In the genomic region with DNA sequence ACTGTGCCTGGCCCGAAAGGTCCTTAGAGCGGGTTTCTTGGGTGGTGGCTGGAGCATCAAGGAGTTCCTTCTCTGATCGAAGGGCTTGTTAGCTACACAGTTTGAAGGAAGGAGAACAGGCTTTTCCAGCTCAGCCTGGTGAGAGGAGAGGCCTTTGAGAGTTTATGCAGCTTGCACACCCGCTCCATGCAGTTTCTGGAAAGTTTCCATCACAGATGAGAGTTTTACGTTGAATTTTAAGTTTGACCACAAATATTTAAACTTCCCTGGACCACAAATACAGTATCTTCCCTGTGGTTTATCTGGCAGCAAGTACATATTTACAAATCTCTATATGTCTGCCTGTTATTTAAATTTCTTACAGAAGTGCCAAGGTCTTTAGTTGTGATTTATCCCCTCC, we compare ENCODE assay signal across 16 cellular contexts. TPM values are rescaled to one million over a fixed set of nuclear protein-coding genes. Genes with fewer than 3 reads are reported as not detected.
DNase-seq lines count a peak whose midpoint lies in the region; ATAC-seq and TF ChIP-seq lines count a peak whose summit lies in the region.
"Had no signal": no experiment of that assay in that cellular context is flagged by ENCODE, and none has a peak within 500 bp of the region (broad histone marks: within the 10 kb centered on the region; RNA-seq: fewer than 3 reads in every experiment).

No MANE protein-coding gene starts in this region.

- no peak overlapping the region for H3K27ac Mint-ChIP-seq in activated naive CD8-positive, alpha-beta T cell treated with anti-CD3 and anti-CD28 coated beads, Interleukin-2, amount 10 ng/mL, durations not matched to agents 7 days and 5 days
- no peak overlapping the region for H3K27ac Mint-ChIP-seq in activated naive CD8-positive, alpha-beta T cell treated with anti-CD3 and anti-CD28 coated beads for 36 hours
- no peak overlapping the region for H3K27ac Mint-ChIP-seq in activated naive CD4-positive, alpha-beta T cell treated with anti-CD3 and anti-CD28 coated beads, Interleukin-2, amount 50 U/mL, for 72 hours
- H3K27ac Mint-ChIP-seq: CD4-positive, alpha-beta T cell had no signal

- H3K27ac ChIP-seq in brain microvascular endothelial cell (peak overlapping the region; percentile 46), upper lobe of right lung (no peak overlapping the region)
- H3K27ac ChIP-seq: sigmoid colon, thoracic aorta had no signal

- peaks cover 17% of the 10 kb centered on the region for H3K4me1 ChIP-seq in upper lobe of right lung

- ATAC-seq in activated naive CD8-positive, alpha-beta T cell treated with anti-CD3 and anti-CD28 coated beads, Interleukin-2, amount 10 ng/mL, durations not matched to agents 7 days and 5 days (ENCODE audit: low read depth), result no peak
- ATAC-seq in upper lobe of right lung, result peak; percentile 83
- no peak for ATAC-seq in activated naive CD4-positive, alpha-beta T cell treated with anti-CD3 and anti-CD28 coated beads, Interleukin-2, amount 50 U/mL, for 72 hours

- no peaks in the 10 kb centered on the region for H3K36me3 ChIP-seq in brain microvascular endothelial cell (replicated peaks)
- no peaks in the 10 kb centered on the region for H3K36me3 ChIP-seq in upper lobe of right lung
- H3K36me3 ChIP-seq: sigmoid colon, thoracic aorta had no signal

- H3K9me3 Mint-ChIP-seq in activated naive CD8-positive, alpha-beta T cell treated with anti-CD3 and anti-CD28 coated beads, Interleukin-2, amount 10 ng/mL, durations not matched to agents 7 days and 5 days, result no peaks in the 10 kb centered on the region
- no peaks in the 10 kb centered on the region for H3K9me3 Mint-ChIP-seq in activated naive CD8-positive, alpha-beta T cell treated with anti-CD3 and anti-CD28 coated beads for 36 hours
- no peaks in the 10 kb centered on the region for H3K9me3 Mint-ChIP-seq in activated naive CD4-positive, alpha-beta T cell treated with anti-CD3 and anti-CD28 coated beads, Interleukin-2, amount 50 U/mL, for 72 hours
- H3K9me3 Mint-ChIP-seq: CD4-positive, alpha-beta T cell; neural crest cell had no signal

- H3K36me3 Mint-ChIP-seq in activated naive CD8-positive, alpha-beta T cell treated with anti-CD3 and anti-CD28 coated beads, Interleukin-2, amount 10 ng/mL, durations not matched to agents 7 days and 5 days, result peaks cover 4% of the 10 kb centered on the region
- H3K36me3 Mint-ChIP-seq in activated naive CD8-positive, alpha-beta T cell treated with anti-CD3 and anti-CD28 coated beads for 36 hours, result no peaks in the 10 kb centered on the region
- no peaks in the 10 kb centered on the region for H3K36me3 Mint-ChIP-seq in activated naive CD4-positive, alpha-beta T cell treated with anti-CD3 and anti-CD28 coated beads, Interleukin-2, amount 50 U/mL, for 72 hours

- H3K27me3 ChIP-seq in brain microvascular endothelial cell (replicated peaks) (no peaks in the 10 kb centered on the region), upper lobe of right lung (no peaks in the 10 kb centered on the region)
- H3K27me3 ChIP-seq: sigmoid colon had no signal

- DNase-seq in activated naive CD8-positive, alpha-beta T cell treated with anti-CD3 and anti-CD28 coated beads, Interleukin-2, amount 10 ng/mL, durations not matched to agents 7 days and 5 days, result peak; percentile 0
- no peak for DNase-seq in activated naive CD8-positive, alpha-beta T cell treated with anti-CD3 and anti-CD28 coated beads for 36 hours
- peak; percentile 71 for DNase-seq in brain microvascular endothelial cell
- peak; percentile 73 for DNase-seq in islet precursor cell
- DNase-seq in upper lobe of right lung, result no peak
- DNase-seq in AG20443 (ENCODE audit: low spot score), result no peak
- no peak for DNase-seq in activated naive CD4-positive, alpha-beta T cell treated with anti-CD3 and anti-CD28 coated beads, Interleukin-2, amount 50 U/mL, for 72 hours (ENCODE audit: low spot score in 2 of 2)
- DNase-seq in H4 (ENCODE audit: low spot score), result no peak
- DNase-seq: aorta; CD4-positive, alpha-beta T cell; NCI-H748 treated with DMSO at 0.1 percent for 48 hours; RPMI8226; sigmoid colon; stimulated activated CD4-positive, alpha-beta T cell treated with anti-CD3 and anti-CD28 coated beads, Interleukin-4, amount 100 ng/mL, for 4 hours had no signal

- H3K4me3 ChIP-seq in brain microvascular endothelial cell (ENCODE audit: low read depth, low read length) (no peak overlapping the region), upper lobe of right lung (no peak overlapping the region)
- H3K4me3 ChIP-seq: sigmoid colon, thoracic aorta had no signal

- no peak overlapping the region for H3K4me3 Mint-ChIP-seq in activated naive CD8-positive, alpha-beta T cell treated with anti-CD3 and anti-CD28 coated beads, Interleukin-2, amount 10 ng/mL, durations not matched to agents 7 days and 5 days
- no peak overlapping the region for H3K4me3 Mint-ChIP-seq in activated naive CD8-positive, alpha-beta T cell treated with anti-CD3 and anti-CD28 coated beads for 36 hours
- H3K4me3 Mint-ChIP-seq: CD4-positive, alpha-beta T cell; neural crest cell had no signal

- peaks cover 9% of the 10 kb centered on the region for H3K4me1 Mint-ChIP-seq in activated naive CD8-positive, alpha-beta T cell treated with anti-CD3 and anti-CD28 coated beads, Interleukin-2, amount 10 ng/mL, durations not matched to agents 7 days and 5 days
- H3K4me1 Mint-ChIP-seq in activated naive CD8-positive, alpha-beta T cell treated with anti-CD3 and anti-CD28 coated beads for 36 hours, result peaks cover 4% of the 10 kb centered on the region

- H3K27me3 Mint-ChIP-seq in activated naive CD8-positive, alpha-beta T cell treated with anti-CD3 and anti-CD28 coated beads, Interleukin-2, amount 10 ng/mL, durations not matched to agents 7 days and 5 days, result no peaks in the 10 kb centered on the region
- no peaks in the 10 kb centered on the region for H3K27me3 Mint-ChIP-seq in activated naive CD8-positive, alpha-beta T cell treated with anti-CD3 and anti-CD28 coated beads for 36 hours
- H3K27me3 Mint-ChIP-seq: CD4-positive, alpha-beta T cell had no signal

- intact Hi-C loops in upper lobe of right lung (cut with DNase I), result no loop called here

- no peak for TF ChIP-seq CTCF in brain microvascular endothelial cell (IDR thresholded peaks at IDR 0.05; ENCODE audit: low read depth, low read length, missing control alignments)
- no peak for TF ChIP-seq CTCF in upper lobe of right lung (IDR thresholded peaks at IDR 0.05)

- in situ Hi-C loops in brain microvascular endothelial cell (cut with HindIII; ENCODE audit: low pct_ligation_motif_present, low sequenced_read_pairs), result no loop called here

- no peaks in the 10 kb centered on the region for H3K9me3 ChIP-seq in upper lobe of right lung
- H3K9me3 ChIP-seq: sigmoid colon, thoracic aorta had no signal

- POLR2A ChIA-PET in activated naive CD8-positive, alpha-beta T cell treated with anti-CD3 and anti-CD28 coated beads, Interleukin-2, amount 10 ng/mL, durations not matched to agents 7 days and 5 days (lab: Charles Lee), result interaction anchor here (1.4 kb wide), 1 partner anchor 10 kb away, joined by 4 read pairs; no protein-coding TSS in a partner anchor

RNA-seq across cellular contexts. Expression of gene HIC1, which starts 56.8 kb away (rescaled TPM):
- 10 to 100 TPM; 62.1 to 64.3 TPM for total RNA-seq in activated naive CD8-positive, alpha-beta T cell treated with anti-CD3 and anti-CD28 coated beads, Interleukin-2, amount 10 ng/mL, durations not matched to agents 7 days and 5 days
- 10 to 100 TPM; 36.7 to 37.8 TPM for total RNA-seq in activated naive CD8-positive, alpha-beta T cell treated with anti-CD3 and anti-CD28 coated beads for 36 hours
- total RNA-seq in upper lobe of right lung, result 20.8 TPM
- total RNA-seq in activated naive CD4-positive, alpha-beta T cell treated with anti-CD3 and anti-CD28 coated beads, Interleukin-2, amount 50 U/mL, for 72 hours, result 10 to 100 TPM; 36.8 to 41.8 TPM
- total RNA-seq in H4 (2014; rRNA removed; shearing (Covaris generic)), result 0.08 TPM in 1 of 2 replicates, not detected in the other

Comparison
In these comparisons a context has a peak if more than half of its experiments do, and no peak if none do; other contexts are left out.
1. DNase-seq: peak in activated naive CD8-positive, alpha-beta T cell treated with anti-CD3 and anti-CD28 coated beads, Interleukin-2, amount 10 ng/mL, durations not matched to agents 7 days and 5 days (single experiment), brain microvascular endothelial cell (single experiment) and islet precursor cell (single experiment); none in activated naive CD8-positive, alpha-beta T cell treated with anti-CD3 and anti-CD28 coated beads for 36 hours (single experiment), upper lobe of right lung (single experiment), AG20443 (single experiment), activated naive CD4-positive, alpha-beta T cell treated with anti-CD3 and anti-CD28 coated beads, Interleukin-2, amount 50 U/mL, for 72 hours (0 of 2) and H4 (single experiment).
2. RNA of gene HIC1, which starts 56.8 kb away (total RNA-seq): 62.1 to 64.3 TPM in activated naive CD8-positive, alpha-beta T cell treated with anti-CD3 and anti-CD28 coated beads, Interleukin-2, amount 10 ng/mL, durations not matched to agents 7 days and 5 days, 36.8 to 41.8 TPM in activated naive CD4-positive, alpha-beta T cell treated with anti-CD3 and anti-CD28 coated beads, Interleukin-2, amount 50 U/mL, for 72 hours, 36.7 to 37.8 TPM in activated naive CD8-positive, alpha-beta T cell treated with anti-CD3 and anti-CD28 coated beads for 36 hours and 20.8 TPM in upper lobe of right lung (single experiment); 0.08 TPM in H4; every median in the first group is over 10 times any median in the second.